Comparison of ENCODE assay signal across 15 cellular contexts in genomic region chr11:954392-955144, GRCh38. TPM values are rescaled to one million over a fixed set of nuclear protein-coding genes. Genes with fewer than 3 reads are reported as not detected.
DNase-seq lines count a peak whose midpoint lies in the region; ATAC-seq and TF ChIP-seq lines count a peak whose summit lies in the region.
"Had no signal": no experiment of that assay in that cellular context is flagged by ENCODE, and none has a peak within 500 bp of the region (broad histone marks: within the 10 kb centered on the region; RNA-seq: fewer than 3 reads in every experiment).

No MANE protein-coding gene starts in this region.

- H3K9me3 Mint-ChIP-seq in Caco-2 (ENCODE audit: unreplicated experiment) (no peaks in the 10 kb centered on the region), brain (peaks cover 4 to 9% (median 7%) of the 10 kb centered on the region in 5 experiments), nephron progenitor cell (peaks cover 9% of the 10 kb centered on the region)
- H3K9me3 Mint-ChIP-seq in activated CD4-positive, alpha-beta T cell treated with anti-CD3 and anti-CD28 coated beads, Interleukin-2, amount 10 ng/mL, durations not matched to agents 7 days and 5 days, result peaks cover 3% of the 10 kb centered on the region

- DNase-seq in Caco-2 (no peak), LNCaP clone FGC (ENCODE audit: low read depth) (no peak), nephron progenitor cell (no peak), cerebellar nuclear complex (lab: John Stamatoyannopoulos, UW) (no peak)
- no peak for DNase-seq in stimulated activated CD4-positive, alpha-beta T cell treated with anti-CD3 and anti-CD28 coated beads, Interleukin-4, amount 100 ng/mL, for 24 hours
- no peak for DNase-seq in activated CD4-positive, alpha-beta T cell treated with anti-CD3 and anti-CD28 coated beads, Interleukin-2, amount 10 ng/mL, durations not matched to agents 7 days and 5 days
- DNase-seq: activated CD8-positive, alpha-beta memory T cell treated with anti-CD3 and anti-CD28 coated beads, Interleukin-2, amount 50 U/mL, for 48 hours; head of caudate nucleus; NCI-H82; spleen; upper lobe of left lung had no signal

- CTCF ChIA-PET in Caco-2 (lab: Charles Lee), result interaction anchor here (1.2 kb wide), 1 partner anchor 10 kb away, joined by 3 read pairs; no protein-coding TSS in a partner anchor
- CTCF ChIA-PET in activated CD4-positive, alpha-beta T cell treated with anti-CD3 and anti-CD28 coated beads, Interleukin-2, amount 10 ng/mL, durations not matched to agents 7 days and 5 days (lab: Charles Lee), result interaction anchor here (1.2 kb wide), 1 partner anchor 14 kb away, joined by 3 read pairs; no protein-coding TSS in a partner anchor

- H3K4me3 ChIP-seq in Caco-2 (ENCODE audit: low read depth, low read length) (no peak overlapping the region), LNCaP clone FGC (ENCODE audit: low read depth, low read length) (peak overlapping the region; percentile 31; the same call in 1 of the 2 replicates)
- H3K4me3 ChIP-seq: SJCRH30, spleen, upper lobe of left lung had no signal

- H3K36me3 Mint-ChIP-seq in Caco-2 (ENCODE audit: insufficient read depth, unreplicated experiment), result peaks cover 81% of the 10 kb centered on the region
- peaks cover 67% of the 10 kb centered on the region for H3K36me3 Mint-ChIP-seq in brain
- H3K36me3 Mint-ChIP-seq in nephron progenitor cell (ENCODE audit: low read depth), result peaks cover 19% of the 10 kb centered on the region
- H3K36me3 Mint-ChIP-seq in activated CD4-positive, alpha-beta T cell treated with anti-CD3 and anti-CD28 coated beads, Interleukin-2, amount 10 ng/mL, durations not matched to agents 7 days and 5 days (ENCODE audit: low read depth), result peaks cover 15% of the 10 kb centered on the region

- H3K4me1 Mint-ChIP-seq in Caco-2 (ENCODE audit: low read depth, unreplicated experiment) (peaks cover 64% of the 10 kb centered on the region), brain (peaks cover 63% of the 10 kb centered on the region), nephron progenitor cell (peaks cover 70% of the 10 kb centered on the region)
- H3K4me1 Mint-ChIP-seq in activated CD4-positive, alpha-beta T cell treated with anti-CD3 and anti-CD28 coated beads, Interleukin-2, amount 10 ng/mL, durations not matched to agents 7 days and 5 days, result peaks cover 19% of the 10 kb centered on the region

- H3K27me3 ChIP-seq in Caco-2 (replicated peaks; ENCODE audit: control insufficient read depth, insufficient read depth, low read length), result no peaks in the 10 kb centered on the region
- H3K27me3 ChIP-seq: neutrophil, SJCRH30, spleen, upper lobe of left lung had no signal

- BruUV-seq in Caco-2 (replicated peaks; lab: Mats Ljungman, UMichigan), result TSS peak; percentile 20

- H3K9me3 ChIP-seq in Caco-2, result 0 out of 2 replicates have a peak, but pooled peaks cover 3% of the 10 kb centered on the region
- H3K9me3 ChIP-seq: neutrophil had no signal

- no peaks in the 10 kb centered on the region for H3K36me3 ChIP-seq in Caco-2 (ENCODE audit: control insufficient read depth, insufficient read depth, low read length)

- H3K27me3 Mint-ChIP-seq in Caco-2 (ENCODE audit: insufficient read depth, unreplicated experiment), result no peaks in the 10 kb centered on the region
- peaks cover 3% of the 10 kb centered on the region for H3K27me3 Mint-ChIP-seq in brain
- H3K27me3 Mint-ChIP-seq in nephron progenitor cell (ENCODE audit: low read depth, poor library complexity), result peaks cover 3% of the 10 kb centered on the region
- no peaks in the 10 kb centered on the region for H3K27me3 Mint-ChIP-seq in activated CD4-positive, alpha-beta T cell treated with anti-CD3 and anti-CD28 coated beads, Interleukin-2, amount 10 ng/mL, durations not matched to agents 7 days and 5 days

- peaks cover 86% of the 10 kb centered on the region for H3K4me1 ChIP-seq in Caco-2

- peak overlapping the region; percentile 55 for H3K4me3 Mint-ChIP-seq in Caco-2 (ENCODE audit: unreplicated experiment)
- peak overlapping the region in 2 of 5 experiments; percentile 21 to 30 for H3K4me3 Mint-ChIP-seq in brain
- H3K4me3 Mint-ChIP-seq in nephron progenitor cell, result no peak overlapping the region
- H3K4me3 Mint-ChIP-seq in activated CD4-positive, alpha-beta T cell treated with anti-CD3 and anti-CD28 coated beads, Interleukin-2, amount 10 ng/mL, durations not matched to agents 7 days and 5 days, result no peak overlapping the region

- TF ChIP-seq CTCF in Caco-2 (IDR thresholded peaks at IDR 0.05; ENCODE audit: insufficient read depth in 1 of 2, low read depth in 1 of 2, low read length in 1 of 2, severe bottlenecking in 1 of 2, unreplicated experiment in 1 of 2) (no peak), LNCaP clone FGC (IDR thresholded peaks at IDR 0.05; ENCODE audit: control insufficient read depth, extremely low read depth, insufficient read depth) (no peak), brain (conservative IDR thresholded peaks at IDR 0.05) (no peak), nephron progenitor cell (IDR thresholded peaks at IDR 0.05) (no peak)

- H3K27ac Mint-ChIP-seq in Caco-2 (ENCODE audit: unreplicated experiment), result peak overlapping the region; percentile 78
- peak overlapping the region; percentile 48 to 75 (median 67) for H3K27ac Mint-ChIP-seq in brain
- H3K27ac Mint-ChIP-seq in nephron progenitor cell, result peak overlapping the region; percentile 66
- H3K27ac Mint-ChIP-seq in activated CD4-positive, alpha-beta T cell treated with anti-CD3 and anti-CD28 coated beads, Interleukin-2, amount 10 ng/mL, durations not matched to agents 7 days and 5 days, result no peak overlapping the region

- intact Hi-C loops in Caco-2 (cut with micrococcal nuclease; ENCODE audit: unreplicated experiment), result no loop called here

- POLR2A ChIA-PET in Caco-2 (lab: Charles Lee), result no interaction called here
- POLR2A ChIA-PET in activated CD4-positive, alpha-beta T cell treated with anti-CD3 and anti-CD28 coated beads, Interleukin-2, amount 10 ng/mL, durations not matched to agents 7 days and 5 days (lab: Charles Lee), result no interaction called here

- ATAC-seq in GM21737 (IDR thresholded peaks at IDR 0.05; ENCODE audit: unreplicated experiment), result no peak

RNA-seq across cellular contexts. Expression of gene AP2A2, which starts 28.9 kb away (rescaled TPM):
- 122 and 130 TPM in 2 replicates for total RNA-seq in Caco-2 (2022)
- polyA plus RNA-seq in brain (ENCODE audit: insufficient read depth, low read depth, low replicate concordance), result 67.3 TPM
- 10 to 100 TPM; 60.1 to 66.7 TPM for total RNA-seq in activated CD4-positive, alpha-beta T cell treated with anti-CD3 and anti-CD28 coated beads, Interleukin-2, amount 10 ng/mL, durations not matched to agents 7 days and 5 days

RNA-seq across cellular contexts. Expression of gene CHID1, which starts 44.0 kb away (rescaled TPM):
- 166 and 180 TPM in 2 replicates for total RNA-seq in Caco-2 (2022)
- polyA plus RNA-seq in brain (ENCODE audit: insufficient read depth, low read depth, low replicate concordance), result 74.6 TPM
- total RNA-seq in activated CD4-positive, alpha-beta T cell treated with anti-CD3 and anti-CD28 coated beads, Interleukin-2, amount 10 ng/mL, durations not matched to agents 7 days and 5 days, result 10 to 100 TPM; 42.6 to 45.5 TPM
